ENCODE assay signal across 10 cellular contexts in the genomic region with DNA sequence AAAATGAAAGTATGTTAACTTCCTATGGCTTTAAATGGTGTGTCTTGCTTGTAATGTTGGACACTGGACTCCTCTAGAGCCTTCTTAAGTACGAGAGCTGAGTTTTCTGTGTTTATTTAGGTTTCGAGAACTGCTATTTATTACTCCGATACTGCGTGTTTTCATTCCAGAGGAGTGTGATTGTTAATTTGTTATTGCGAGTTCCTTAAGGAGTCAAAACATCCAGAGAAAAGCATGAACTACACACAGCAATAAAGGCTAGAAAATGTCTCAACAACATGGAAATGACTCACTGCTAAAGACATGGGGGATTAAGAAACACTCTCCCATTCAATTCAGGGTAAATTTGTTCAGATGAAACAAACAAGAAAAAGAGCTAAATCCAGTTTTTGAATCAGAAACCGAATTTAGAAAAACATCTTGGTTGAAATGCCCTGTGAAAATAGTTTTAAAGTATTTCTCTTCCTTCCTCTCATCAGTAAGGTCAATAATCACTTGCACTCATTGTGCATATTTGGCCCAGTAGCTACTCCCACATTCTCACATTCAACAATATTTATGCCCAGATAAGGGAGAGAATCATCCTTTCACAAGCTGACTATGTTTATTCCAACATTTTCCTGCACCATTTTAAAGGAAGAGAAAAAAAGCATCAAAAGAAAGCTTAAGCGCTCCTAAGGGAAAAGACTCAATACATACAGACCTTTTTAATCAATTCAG. TPM values are rescaled to one million over a fixed set of nuclear protein-coding genes. Genes with fewer than 3 reads are reported as not detected.
DNase-seq lines count a peak whose midpoint lies in the region; ATAC-seq and TF ChIP-seq lines count a peak whose summit lies in the region.
"Had no signal": no experiment of that assay in that cellular context is flagged by ENCODE, and none has a peak within 500 bp of the region (broad histone marks: within the 10 kb centered on the region; RNA-seq: fewer than 3 reads in every experiment).

No MANE protein-coding gene starts in this region.

- H3K27ac ChIP-seq in foreskin keratinocyte = peak overlapping the region; percentile 38

- no peak for ATAC-seq in foreskin keratinocyte
- ATAC-seq in GM21447 (IDR thresholded peaks at IDR 0.05; ENCODE audit: unreplicated experiment) = no peak

- DNase-seq in GM03348 (ENCODE audit: low spot score) (peak; percentile 66), RPMI7951 (ENCODE audit: low read depth) (peak; percentile 59), foreskin keratinocyte (no peak), skeletal muscle cell (ENCODE audit: low read depth) (peak; percentile 64), KG1 (lab: John Stamatoyannopoulos, UW) (no peak), SK-N-DZ (ENCODE audit: low spot score) (no peak)
- no peak for DNase-seq in activated naive CD4-positive, alpha-beta T cell treated with anti-CD3 and anti-CD28 coated beads, Interleukin-2, amount 50 U/mL, for 16 hours
- DNase-seq: kidney, NCI-H446 had no signal

- peak overlapping the region; percentile 5 for H3K4me3 ChIP-seq in skeletal muscle cell (ENCODE audit: low read depth, low read length)

- H3K27me3 ChIP-seq in foreskin keratinocyte = no peaks in the 10 kb centered on the region

- H3K4me1 ChIP-seq in foreskin keratinocyte = peaks cover 62% of the 10 kb centered on the region

- no peak for TF ChIP-seq CTCF in foreskin keratinocyte (conservative IDR thresholded peaks at IDR 0.05)

RNA-seq across cellular contexts. Expression of gene ATXN1, which starts 36.0 kb away (rescaled TPM):
- total RNA-seq in RPMI7951 (2014; rRNA removed; shearing (Covaris generic)) = 29.1 and 31.2 TPM in 2 replicates
- 7.2 and 11.9 TPM in 2 replicates for total RNA-seq in foreskin keratinocyte
- 2.4 and 3.0 TPM in 2 replicates for polyA plus RNA-seq in foreskin keratinocyte
- 3.0 and 4.4 TPM in 2 replicates for polyA plus RNA-seq in SK-N-DZ (2014; cell fraction: cytosol; rRNA removed)
- polyA plus RNA-seq in SK-N-DZ (2014; cell fraction: nucleus; rRNA removed) = 2.3 and 6.3 TPM in 2 replicates

Comparison
In these comparisons a context has a peak if more than half of its experiments do, and no peak if none do; other contexts are left out.
1. DNase-seq: peak in GM03348 (single experiment), RPMI7951 (single experiment) and skeletal muscle cell (single experiment); none in foreskin keratinocyte (0 of 2), KG1 (single experiment), SK-N-DZ (single experiment) and activated naive CD4-positive, alpha-beta T cell treated with anti-CD3 and anti-CD28 coated beads, Interleukin-2, amount 50 U/mL, for 16 hours (single experiment).